Comparison of ENCODE assay signal across 12 cellular contexts in the genomic region with DNA sequence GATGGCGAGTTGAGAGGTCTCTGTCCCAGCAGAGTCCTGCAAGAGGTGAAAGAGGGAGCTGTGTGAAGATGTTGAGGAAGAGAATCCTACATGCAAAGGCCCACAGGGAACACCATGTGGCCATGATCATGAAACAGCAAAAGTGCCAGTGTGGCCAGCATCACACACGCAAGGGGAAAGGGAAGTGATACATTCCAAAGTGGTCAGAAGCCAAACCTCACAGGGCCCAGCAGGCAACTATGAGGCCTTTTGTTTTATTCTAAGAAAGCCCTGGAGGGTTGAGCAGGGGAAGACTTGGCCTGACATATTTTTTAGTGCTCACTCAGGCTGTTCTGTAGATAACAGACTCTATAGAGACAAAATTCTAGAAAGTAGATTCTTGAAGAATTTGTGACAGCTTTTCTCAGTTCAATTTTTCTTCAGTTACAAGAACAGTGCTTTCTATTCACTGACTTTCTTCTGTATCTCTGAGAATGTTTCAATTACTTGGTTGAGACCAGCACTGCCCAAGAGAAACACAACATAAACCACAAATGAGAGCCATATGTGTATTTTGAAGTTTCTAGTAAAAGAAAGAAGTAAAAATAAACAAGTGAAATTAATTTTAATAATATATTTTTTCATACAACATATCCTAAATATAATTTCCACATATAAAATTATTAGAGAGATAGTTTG.
DNase-seq lines count a peak whose midpoint lies in the region; ATAC-seq and TF ChIP-seq lines count a peak whose summit lies in the region.
"Had no signal": no experiment of that assay in that cellular context is flagged by ENCODE, and none has a peak within 500 bp of the region (broad histone marks: within the 10 kb centered on the region; RNA-seq: fewer than 3 reads in every experiment).

No MANE protein-coding gene starts in this region.

- H3K27ac Mint-ChIP-seq in activated CD4-positive, alpha-beta T cell treated with anti-CD3 and anti-CD28 coated beads, Interleukin-2, amount 10 ng/mL, durations not matched to agents 7 days and 5 days = no peak overlapping the region

- no peak overlapping the region for H3K4me3 ChIP-seq in thoracic aorta
- H3K4me3 ChIP-seq in spleen = no peak overlapping the region
- H3K4me3 ChIP-seq: A549 had no signal

- H3K27me3 ChIP-seq in thoracic aorta (replicated peaks; ENCODE audit: insufficient read depth) (no peaks in the 10 kb centered on the region), spleen (replicated peaks in 1 of 7) (peaks cover 0 to 4% (median 0%) of the 10 kb centered on the region in 7 donors)

- no peaks in the 10 kb centered on the region for H3K36me3 Mint-ChIP-seq in activated CD4-positive, alpha-beta T cell treated with anti-CD3 and anti-CD28 coated beads, Interleukin-2, amount 10 ng/mL, durations not matched to agents 7 days and 5 days (ENCODE audit: low read depth)

- intact Hi-C loops in Right ventricle myocardium inferior (cut with DNase I) (no loop called here), cardiac septum (cut with DNase I) (no loop called here), spleen (cut with DNase I; ENCODE audit: low total_unique reads) (no loop called here)

- H3K4me1 ChIP-seq in thoracic aorta (ENCODE audit: control insufficient read depth in 1 of 2, low read depth in 2 of 2) (no peaks in the 10 kb centered on the region), spleen (peaks cover 0 to 3% (median 0%) of the 10 kb centered on the region in 6 donors)
- H3K4me1 ChIP-seq: A549 had no signal

- DNase-seq in Right ventricle myocardium inferior (ENCODE audit: missing footprints) (no peak), cardiac septum (ENCODE audit: low spot score) (no peak), NOMO-1 (lab: John Stamatoyannopoulos, UW; ENCODE audit: unreplicated experiment in 2 of 2) (peak; percentile 67 to 81), fibroblast of peridontal ligament (ENCODE audit: extremely low read depth) (peak; percentile 87), thoracic aorta (ENCODE audit: low spot score) (no peak), spleen (no peak)
- DNase-seq in activated CD4-positive, alpha-beta T cell treated with anti-CD3 and anti-CD28 coated beads, Interleukin-2, amount 10 ng/mL, durations not matched to agents 7 days and 5 days = no peak
- DNase-seq: activated effector memory CD4-positive, alpha-beta T cell treated with anti-CD3 and anti-CD28 coated beads, Interleukin-2, amount 50 U/mL, for 16 hours; NCI-H774 had no signal

- CTCF ChIA-PET in activated CD4-positive, alpha-beta T cell treated with anti-CD3 and anti-CD28 coated beads, Interleukin-2, amount 10 ng/mL, durations not matched to agents 7 days and 5 days (lab: Charles Lee) = no interaction called here

- H3K4me3 Mint-ChIP-seq in activated CD4-positive, alpha-beta T cell treated with anti-CD3 and anti-CD28 coated beads, Interleukin-2, amount 10 ng/mL, durations not matched to agents 7 days and 5 days = no peak overlapping the region

- TF ChIP-seq POLR2A in spleen (IDR thresholded peaks at IDR 0.05) = no peak

- H3K9me3 Mint-ChIP-seq in activated CD4-positive, alpha-beta T cell treated with anti-CD3 and anti-CD28 coated beads, Interleukin-2, amount 10 ng/mL, durations not matched to agents 7 days and 5 days = no peaks in the 10 kb centered on the region

- no peaks in the 10 kb centered on the region for H3K4me1 Mint-ChIP-seq in activated CD4-positive, alpha-beta T cell treated with anti-CD3 and anti-CD28 coated beads, Interleukin-2, amount 10 ng/mL, durations not matched to agents 7 days and 5 days

- H3K36me3 ChIP-seq in thoracic aorta (no peaks in the 10 kb centered on the region), spleen (no peaks in the 10 kb centered on the region)

- peaks cover 3% of the 10 kb centered on the region for H3K27me3 Mint-ChIP-seq in activated CD4-positive, alpha-beta T cell treated with anti-CD3 and anti-CD28 coated beads, Interleukin-2, amount 10 ng/mL, durations not matched to agents 7 days and 5 days

- H3K9me3 ChIP-seq in thoracic aorta (no peaks in the 10 kb centered on the region), spleen (peaks cover 0 to 9% (median 2%) of the 10 kb centered on the region in 8 donors)
- H3K9me3 ChIP-seq: A549 had no signal

- H3K27ac ChIP-seq in thoracic aorta (no peak overlapping the region), spleen (no peak overlapping the region)
- H3K27ac ChIP-seq: A549 had no signal

- TF ChIP-seq CTCF in thoracic aorta (IDR thresholded peaks at IDR 0.05) (no peak), spleen (IDR thresholded peaks at IDR 0.05 in 8 of 11, conservative IDR thresholded peaks at IDR 0.05 in 3 of 11) (no peak)

- 35 to 66% (median 41%) methylated on average over 2 of the region's 2 CpGs for WGBS in spleen, 5 donors

- POLR2A ChIA-PET in activated CD4-positive, alpha-beta T cell treated with anti-CD3 and anti-CD28 coated beads, Interleukin-2, amount 10 ng/mL, durations not matched to agents 7 days and 5 days (lab: Charles Lee) = no interaction called here

- ATAC-seq in Right ventricle myocardium inferior = peak; percentile 59
- peak; percentile 33 for ATAC-seq in thoracic aorta (ENCODE audit: insufficient number of reproducible peaks, low FRiP score, low read depth)
- ATAC-seq in esophagus mucosa = no peak
- ATAC-seq: A549, left lobe of liver had no signal

Comparison
In these comparisons a context has a peak if more than half of its experiments do, and no peak if none do; other contexts are left out.
1. DNase-seq: peak in NOMO-1 (2 of 2) and fibroblast of peridontal ligament (single experiment); none in Right ventricle myocardium inferior (single experiment), cardiac septum (single experiment), thoracic aorta (single experiment), spleen (single experiment) and activated CD4-positive, alpha-beta T cell treated with anti-CD3 and anti-CD28 coated beads, Interleukin-2, amount 10 ng/mL, durations not matched to agents 7 days and 5 days (single experiment).